ENCODE assay signal across 18 cellular contexts in genomic region chr19:18654469-18654868, GRCh38. TPM values are rescaled to one million over a fixed set of nuclear protein-coding genes. Genes with fewer than 3 reads are reported as not detected.
A peak's percentile ranks its signal among the peaks of the same experiment; 100 is the strongest.
DNase-seq lines count a peak whose midpoint lies in the region; ATAC-seq and TF ChIP-seq lines count a peak whose summit lies in the region.
"Had no signal": no experiment of that assay in that cellular context is flagged by ENCODE, and none has a peak within 500 bp of the region (broad histone marks: within the 10 kb centered on the region; RNA-seq: fewer than 3 reads in every experiment).

No MANE protein-coding gene starts in this region.

- H3K36me3 Mint-ChIP-seq in activated CD4-positive, alpha-beta T cell treated with anti-CD3 and anti-CD28 coated beads, Interleukin-2, amount 10 ng/mL, durations not matched to agents 24 days and 14 days (ENCODE audit: low read depth) = no peaks in the 10 kb centered on the region
- H3K36me3 Mint-ChIP-seq in memory B cell = peaks cover 14% of the 10 kb centered on the region
- H3K36me3 Mint-ChIP-seq in MCF 10A (ENCODE audit: insufficient read depth, unreplicated experiment) = peaks cover 10% of the 10 kb centered on the region

- H3K4me1 Mint-ChIP-seq in activated CD4-positive, alpha-beta T cell treated with anti-CD3 and anti-CD28 coated beads, Interleukin-2, amount 10 ng/mL, durations not matched to agents 24 days and 14 days = peaks cover 3% of the 10 kb centered on the region
- H3K4me1 Mint-ChIP-seq in memory B cell (peaks cover 45% of the 10 kb centered on the region), MCF 10A (ENCODE audit: insufficient read depth, unreplicated experiment) (peaks cover 11% of the 10 kb centered on the region)

- no peaks in the 10 kb centered on the region for H4K20me1 ChIP-seq in osteoblast (ENCODE audit: insufficient read depth, low read length)

- no peaks in the 10 kb centered on the region for H3K27me3 Mint-ChIP-seq in activated CD4-positive, alpha-beta T cell treated with anti-CD3 and anti-CD28 coated beads, Interleukin-2, amount 10 ng/mL, durations not matched to agents 24 days and 14 days
- H3K27me3 Mint-ChIP-seq in memory B cell (peaks cover 7% of the 10 kb centered on the region), MCF 10A (ENCODE audit: insufficient read depth, unreplicated experiment) (peaks cover 18% of the 10 kb centered on the region)
- H3K27me3 Mint-ChIP-seq: CD4-positive, alpha-beta T cell had no signal

- TF ChIP-seq CTCF in osteoblast (IDR thresholded peaks at IDR 0.05; ENCODE audit: extremely low read depth, low read depth, low read length) (no peak), MCF 10A (IDR thresholded peaks at IDR 0.05; ENCODE audit: unreplicated experiment) (no peak)

- POLR2A ChIA-PET in MCF 10A (lab: Yijun Ruan, JAX) = no interaction called here

- no peaks in the 10 kb centered on the region for H3K36me3 ChIP-seq in osteoblast (ENCODE audit: insufficient read depth, low read length)

- CTCF ChIA-PET in MCF 10A (lab: Yijun Ruan, JAX) = interaction anchor here (0.6 kb wide), 1 partner anchor 66 kb away, joined by 3 read pairs; the partner anchor contains the start of gene REX1BD

- ATAC-seq in memory B cell (ENCODE audit: low read depth) = no peak
- ATAC-seq: A549, HCT116 had no signal

- no TSS peak for BruUV-seq in MCF 10A (replicated peaks; lab: Mats Ljungman, UMichigan)

- no peaks in the 10 kb centered on the region for H3K9me3 ChIP-seq in osteoblast (ENCODE audit: low read depth, low read length)
- H3K9me3 ChIP-seq: A549, Caco-2 had no signal

- no peak overlapping the region for H2AFZ ChIP-seq in osteoblast (ENCODE audit: low read length)

- H3K9me3 Mint-ChIP-seq in activated CD4-positive, alpha-beta T cell treated with anti-CD3 and anti-CD28 coated beads, Interleukin-2, amount 10 ng/mL, durations not matched to agents 24 days and 14 days = peaks cover 5% of the 10 kb centered on the region
- H3K9me3 Mint-ChIP-seq in memory B cell (peaks cover 7% of the 10 kb centered on the region), MCF 10A (ENCODE audit: unreplicated experiment) (no peaks in the 10 kb centered on the region)
- H3K9me3 Mint-ChIP-seq: CD4-positive, alpha-beta T cell had no signal

- DNase-seq in activated CD4-positive, alpha-beta T cell treated with anti-CD3 and anti-CD28 coated beads, Interleukin-2, amount 10 ng/mL, durations not matched to agents 24 days and 14 days = no peak
- DNase-seq in activated CD4-positive, alpha-beta T cell treated with anti-CD3 and anti-CD28 coated beads for 4 hours = no peak
- no peak for DNase-seq in memory B cell (ENCODE audit: low spot score in 2 of 2)
- peak; percentile 2 for DNase-seq in osteoblast (ENCODE audit: insufficient read length, low spot score, missing footprints)
- no peak for DNase-seq in stimulated activated naive CD4-positive, alpha-beta T cell (lab: John Stamatoyannopoulos, UW)
- no peak for DNase-seq in activated naive CD4-positive, alpha-beta T cell treated with anti-CD3 and anti-CD28 coated beads, Interleukin-2, amount 50 U/mL, for 16 hours
- no peak for DNase-seq in MCF 10A (ENCODE audit: unreplicated experiment)
- DNase-seq: AML-193; Caco-2; CD4-positive, alpha-beta T cell; GOT3; H7; KBM-7 had no signal

- intact Hi-C loops in activated CD4-positive, alpha-beta T cell treated with anti-CD3 and anti-CD28 coated beads, Interleukin-2, amount 10 ng/mL, durations not matched to agents 24 days and 14 days (cut with micrococcal nuclease) = no loop called here
- intact Hi-C loops in MCF 10A (cut with micrococcal nuclease) = no loop called here

- H3K4me2 ChIP-seq in osteoblast (ENCODE audit: insufficient read depth, low read length) = no peak overlapping the region
- H3K4me2 ChIP-seq: A549 had no signal

- H3K4me3 Mint-ChIP-seq in activated CD4-positive, alpha-beta T cell treated with anti-CD3 and anti-CD28 coated beads, Interleukin-2, amount 10 ng/mL, durations not matched to agents 24 days and 14 days = no peak overlapping the region
- H3K4me3 Mint-ChIP-seq in memory B cell = no peak overlapping the region
- no peak overlapping the region for H3K4me3 Mint-ChIP-seq in MCF 10A (ENCODE audit: unreplicated experiment)
- H3K4me3 Mint-ChIP-seq: CD4-positive, alpha-beta T cell had no signal

- H3K4me1 ChIP-seq in osteoblast (ENCODE audit: insufficient read depth, low read length) = peaks cover 51% of the 10 kb centered on the region

- H3K27me3 ChIP-seq in osteoblast (ENCODE audit: insufficient read depth, low read length) = no peaks in the 10 kb centered on the region

- H3K27ac Mint-ChIP-seq in activated CD4-positive, alpha-beta T cell treated with anti-CD3 and anti-CD28 coated beads, Interleukin-2, amount 10 ng/mL, durations not matched to agents 24 days and 14 days = peak overlapping the region; percentile 18
- H3K27ac Mint-ChIP-seq in memory B cell (peak overlapping the region; percentile 15), MCF 10A (ENCODE audit: low read depth, unreplicated experiment) (no peak overlapping the region)
- H3K27ac Mint-ChIP-seq: CD4-positive, alpha-beta T cell had no signal

- no peak overlapping the region for H3K4me3 ChIP-seq in osteoblast (ENCODE audit: insufficient read depth, low read length)
- H3K4me3 ChIP-seq: A549 had no signal

- no peak overlapping the region for H3K27ac ChIP-seq in osteoblast (ENCODE audit: low read depth, low read length)
- H3K27ac ChIP-seq: 22Rv1, A549, C4-2B had no signal

- peaks cover 44% of the 10 kb centered on the region for H3K79me2 ChIP-seq in osteoblast (ENCODE audit: insufficient read depth, low read length)

RNA-seq across cellular contexts. Expression of gene KLHL26, which starts 17.6 kb away (rescaled TPM):
- 12.1 and 14.0 TPM in 2 replicates for total RNA-seq in activated CD4-positive, alpha-beta T cell treated with anti-CD3 and anti-CD28 coated beads, Interleukin-2, amount 10 ng/mL, durations not matched to agents 24 days and 14 days
- total RNA-seq in osteoblast = 5.1 and 5.3 TPM in 2 replicates
- total RNA-seq in MCF 10A (2022) = 6.6 and 8.9 TPM in 2 replicates

RNA-seq across cellular contexts. Expression of gene CRTC1, which starts 29.0 kb away (rescaled TPM):
- 7.1 and 7.2 TPM in 2 replicates for total RNA-seq in activated CD4-positive, alpha-beta T cell treated with anti-CD3 and anti-CD28 coated beads, Interleukin-2, amount 10 ng/mL, durations not matched to agents 24 days and 14 days
- total RNA-seq in osteoblast (3.8 and 4.0 TPM in 2 replicates), MCF 10A (2022) (8.6 and 11.1 TPM in 2 replicates)

RNA-seq across cellular contexts. Expression of gene TMEM59L, which starts 41.8 kb away (rescaled TPM):
- not detected in 2 replicates for total RNA-seq in activated CD4-positive, alpha-beta T cell treated with anti-CD3 and anti-CD28 coated beads, Interleukin-2, amount 10 ng/mL, durations not matched to agents 24 days and 14 days
- 0.36 and 2.1 TPM in 2 replicates for total RNA-seq in osteoblast
- 0.33 and 0.64 TPM in 2 replicates for total RNA-seq in MCF 10A (2022)
- total RNA-seq: HT-29 had no signal

RNA-seq across cellular contexts. Expression of gene CRLF1, which starts 47.9 kb away (rescaled TPM):
- total RNA-seq in activated CD4-positive, alpha-beta T cell treated with anti-CD3 and anti-CD28 coated beads, Interleukin-2, amount 10 ng/mL, durations not matched to agents 24 days and 14 days = not detected in 2 replicates
- 6.9 and 15.9 TPM in 2 replicates for total RNA-seq in osteoblast
- 4.3 and 4.8 TPM in 2 replicates for total RNA-seq in MCF 10A (2022)
- total RNA-seq: CD4-positive, alpha-beta T cell; HT-29 had no signal
